Comparison of ENCODE assay signal across 31 cellular contexts in genomic region chr22:48532986-48533385, GRCh38.
"Had no signal": no experiment of that assay in that cellular context is flagged by ENCODE, and none has a peak within 500 bp of the region (broad histone marks: within the 10 kb centered on the region; RNA-seq: fewer than 3 reads in every experiment).

No MANE protein-coding gene starts in this region.

- H3K9me3 ChIP-seq: adrenal gland, body of pancreas, breast epithelium had no signal

- H3K4me1 ChIP-seq: adrenal gland, breast epithelium had no signal

- H3K27me3 ChIP-seq: adrenal gland, body of pancreas, brain microvascular endothelial cell had no signal

- DNase-seq: activated B cell treated with CpG ODN at 0.5 μM for 24 hours; activated CD4-positive, alpha-beta memory T cell treated with anti-CD3 and anti-CD28 coated beads for 36 hours; activated CD4-positive, alpha-beta T cell treated with anti-CD3 and anti-CD28 coated beads for 4 hours; activated CD4-positive, alpha-beta T cell treated with anti-CD3 and anti-CD28 coated beads, Interleukin-2, amount 10 ng/mL, durations not matched to agents 24 days and 14 days; activated CD4-positive, alpha-beta T cell treated with anti-CD3 and anti-CD28 coated beads, Interleukin-2, amount 50 U/mL, for 1 hour; activated CD4-positive, alpha-beta T cell treated with anti-CD3 and anti-CD28 coated beads, Interleukin-2, amount 50 U/mL, for 4 hours; activated CD4-positive, CD25-positive, alpha-beta regulatory T cell treated with anti-CD3 and anti-CD28 coated beads, Interleukin-2, amount 50 U/mL, for 72 hours; activated CD8-positive, alpha-beta memory T cell treated with anti-CD3 and anti-CD28 coated beads, Interleukin-2, amount 50 U/mL, for 4 hours; activated CD8-positive, alpha-beta T cell treated with anti-CD3 and anti-CD28 coated beads for 36 hours; activated effector memory CD4-positive, alpha-beta T cell treated with anti-CD3 and anti-CD28 coated beads, Interleukin-2, amount 50 U/mL, for 16 hours; activated gamma-delta T cell treated with Interleukin-2 at 50 U/mL for 16 hours; activated naive CD4-positive, alpha-beta T cell; activated naive CD4-positive, alpha-beta T cell treated with anti-CD3 and anti-CD28 coated beads for 36 hours; activated naive CD4-positive, alpha-beta T cell treated with anti-CD3 and anti-CD28 coated beads, Interleukin-2, amount 50 U/mL, for 16 hours; activated naive CD8-positive, alpha-beta T cell treated with anti-CD3 and anti-CD28 coated beads for 36 hours; activated T-cell treated with anti-CD3 and anti-CD28 coated beads for 4 hours; activated T-cell treated with anti-CD3 and anti-CD28 coated beads, Interleukin-2, amount 50 U/mL, for 1 hour; activated T-cell treated with anti-CD3 and anti-CD28 coated beads, Interleukin-2, amount 50 U/mL, for 4 hours; activated T-cell treated with anti-CD3 and anti-CD28 coated beads, Interleukin-2, amount 50 U/mL, for 72 hours; adrenal gland; amniotic stem cell; aorta; body of pancreas; brain microvascular endothelial cell; central memory CD4-positive, alpha-beta T cell; T-helper 2 cell; T-helper 9 cell had no signal

- H3K27ac ChIP-seq: adrenal gland, brain microvascular endothelial cell, breast epithelium, VCaP had no signal

- H3K36me3 ChIP-seq: adrenal gland, brain microvascular endothelial cell, breast epithelium had no signal

- H3K4me3 ChIP-seq: adrenal gland, body of pancreas, breast epithelium had no signal

- ATAC-seq: activated CD8-positive, alpha-beta T cell treated with anti-CD3 and anti-CD28 coated beads for 36 hours; activated naive CD4-positive, alpha-beta T cell treated with anti-CD3 and anti-CD28 coated beads, Interleukin-2, amount 50 U/mL, for 72 hours; activated T-cell treated with anti-CD3 and anti-CD28 coated beads, Interleukin-2, amount 50 U/mL, for 4 hours; activated T-cell treated with anti-CD3 and anti-CD28 coated beads, Interleukin-2, amount 50 U/mL, for 72 hours; activated T-helper 17 cell treated with anti-CD3 and anti-CD28 coated beads, Interleukin-2, amount 50 U/mL, for 72 hours; body of pancreas had no signal
